In the genomic region with DNA sequence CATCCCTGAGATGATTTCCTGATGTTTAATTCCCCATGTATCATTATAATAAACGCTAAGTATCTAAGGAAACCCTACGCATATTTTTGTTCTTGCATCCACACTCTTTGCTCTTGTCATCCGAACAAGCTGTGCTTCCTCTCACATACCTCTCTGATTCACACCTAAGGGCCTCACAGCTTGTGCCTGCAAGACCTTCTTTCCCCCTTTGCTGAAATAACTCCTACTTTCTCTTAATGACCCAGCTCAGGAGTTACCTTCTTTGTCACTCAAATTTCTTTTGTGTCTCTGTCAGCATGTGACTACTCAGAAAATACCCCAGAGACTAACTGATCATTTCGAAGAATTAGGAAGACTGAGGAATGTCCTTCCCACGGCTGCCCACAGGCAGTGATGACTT, we compare ENCODE assay signal across 20 cellular contexts.
A peak's percentile ranks its signal among the peaks of the same experiment; 100 is the strongest.
DNase-seq lines count a peak whose midpoint lies in the region; ATAC-seq and TF ChIP-seq lines count a peak whose summit lies in the region.
"Had no signal": no experiment of that assay in that cellular context is flagged by ENCODE, and none has a peak within 500 bp of the region (broad histone marks: within the 10 kb centered on the region; RNA-seq: fewer than 3 reads in every experiment).

No MANE protein-coding gene starts in this region.

- no peak overlapping the region for H3K4ac ChIP-seq in H9 (ENCODE audit: low read depth, low read length)

- no peak overlapping the region for H2BK5ac ChIP-seq in H9 (ENCODE audit: insufficient read length, low read length)

- H3K4me1 Mint-ChIP-seq in H9 (peaks cover 22 to 31% of the 10 kb centered on the region in 2 experiments), WTC11 (peaks cover 26% of the 10 kb centered on the region)
- no peaks in the 10 kb centered on the region for H3K4me1 Mint-ChIP-seq in stimulated activated effector memory CD8-positive, alpha-beta T cell treated with anti-CD3 and anti-CD28 coated beads, Interleukin-12 subunit alpha, Interleukin-12 subunit beta, amount 100 ng/mL, for 72 hours
- H3K4me1 Mint-ChIP-seq: CD4-positive, CD25-positive, alpha-beta regulatory T cell; CD8-positive, alpha-beta memory T cell had no signal

- H2AFZ ChIP-seq in H9 (ENCODE audit: low read length): no peak overlapping the region

- H3K27me3 Mint-ChIP-seq in H9 (ENCODE audit: low read depth): no peaks in the 10 kb centered on the region
- H3K27me3 Mint-ChIP-seq in WTC11 (ENCODE audit: low read depth): no peaks in the 10 kb centered on the region

- H3K4me1 ChIP-seq in H9 (ENCODE audit: insufficient read depth, low read length): no peaks in the 10 kb centered on the region
- H3K4me1 ChIP-seq in right lobe of liver: peaks cover 0 to 3% (median 0%) of the 10 kb centered on the region in 4 donors
- H3K4me1 ChIP-seq in prostate gland (replicated peaks): no peaks in the 10 kb centered on the region
- H3K4me1 ChIP-seq: BE2C had no signal

- no peak overlapping the region for H3K14ac ChIP-seq in H9 (ENCODE audit: insufficient read depth, low read length)

- no peak overlapping the region for H3K4me3 Mint-ChIP-seq in H9
- no peak overlapping the region for H3K4me3 Mint-ChIP-seq in WTC11
- H3K4me3 Mint-ChIP-seq in stimulated activated effector memory CD8-positive, alpha-beta T cell treated with anti-CD3 and anti-CD28 coated beads, Interleukin-12 subunit alpha, Interleukin-12 subunit beta, amount 100 ng/mL, for 72 hours: no peak overlapping the region
- H3K4me3 Mint-ChIP-seq: CD4-positive, CD25-positive, alpha-beta regulatory T cell; CD8-positive, alpha-beta memory T cell had no signal

- H3K27ac ChIP-seq in H9 (ENCODE audit: insufficient read length, low read depth, low read length) (no peak overlapping the region), right lobe of liver (no peak overlapping the region), prostate gland (no peak overlapping the region)

- H3K4me3 ChIP-seq in right lobe of liver: no peak overlapping the region
- no peak overlapping the region for H3K4me3 ChIP-seq in prostate gland
- H3K4me3 ChIP-seq: K562 had no signal

- no peak overlapping the region for H2BK120ac ChIP-seq in H9 (ENCODE audit: low read depth, low read length, poor library complexity, severe bottlenecking)

- no peak overlapping the region for H4K5ac ChIP-seq in H9 (ENCODE audit: insufficient read length, low read depth, low read length)

- no peaks in the 10 kb centered on the region for H3K79me2 ChIP-seq in H9 (ENCODE audit: insufficient read depth, low read length)

- H3K18ac ChIP-seq in H9 (ENCODE audit: insufficient read length, low read depth, low read length): no peak overlapping the region

- DNase-seq in H9: no peak
- no peak for DNase-seq in WTC11 (ENCODE audit: low spot score)
- peak; percentile 24 for DNase-seq in iPS-NIHi11 (ENCODE audit: low spot score)
- no peak for DNase-seq in right lobe of liver
- DNase-seq in prostate gland (ENCODE audit: low spot score): no peak
- no peak for DNase-seq in stimulated activated effector memory CD8-positive, alpha-beta T cell treated with anti-CD3 and anti-CD28 coated beads, Interleukin-12 subunit alpha, Interleukin-12 subunit beta, amount 100 ng/mL, for 72 hours (ENCODE audit: low spot score in 2 of 2)
- DNase-seq: ACHN; BE2C; C1 segment of cervical spinal cord; CD4-positive, CD25-positive, alpha-beta regulatory T cell; CD8-positive, alpha-beta memory T cell; COR-L47; DMS 273 treated with DMSO at 0.1 percent for 48 hours; DMS53; DND-41; EL; GOT3; HCEC 1CT; IMR-90 had no signal

- H3K79me1 ChIP-seq in H9 (ENCODE audit: insufficient read depth, low read depth, low read length, poor library complexity, severe bottlenecking): no peaks in the 10 kb centered on the region

- H3K4me2 ChIP-seq in H9 (ENCODE audit: insufficient read depth, insufficient read length, low read length): no peak overlapping the region

- H3K56ac ChIP-seq in H9 (ENCODE audit: insufficient read length, low read depth, low read length): no peak overlapping the region

- H3K9me3 ChIP-seq in H9 (ENCODE audit: control insufficient read depth, low read depth, low read length): no peaks in the 10 kb centered on the region
- H3K9me3 ChIP-seq in right lobe of liver: no peaks in the 10 kb centered on the region
- no peaks in the 10 kb centered on the region for H3K9me3 ChIP-seq in prostate gland
- H3K9me3 ChIP-seq: BE2C had no signal

- H3K36me3 ChIP-seq in right lobe of liver (no peaks in the 10 kb centered on the region), prostate gland (no peaks in the 10 kb centered on the region)
- H3K36me3 ChIP-seq: BE2C had no signal

- no peak overlapping the region for H2BK15ac ChIP-seq in H9 (ENCODE audit: low read depth, low read length)

- no peak overlapping the region for H3K9ac ChIP-seq in H9 (ENCODE audit: extremely low read depth, insufficient read length, low read length)

- no peaks in the 10 kb centered on the region for H3K23me2 ChIP-seq in H9 (ENCODE audit: insufficient read length, low read depth, low read length, poor library complexity, severe bottlenecking)

- no peaks in the 10 kb centered on the region for H4K20me1 ChIP-seq in H9 (ENCODE audit: control insufficient read depth, insufficient read depth, insufficient read length)

- H4K8ac ChIP-seq in H9 (replicated peaks; ENCODE audit: insufficient read length, low read depth, low read length): no peak overlapping the region

- H2BK12ac ChIP-seq in H9 (ENCODE audit: insufficient read length, low read depth, low read length): no peak overlapping the region

- H3K36me3 Mint-ChIP-seq in H9 (ENCODE audit: insufficient read depth in 1 of 3, low read depth in 3 of 3): peaks cover 4 to 15% (median 5%) of the 10 kb centered on the region in 3 experiments; a peak in 5 of 7 replicates
- H3K36me3 Mint-ChIP-seq in WTC11: peaks cover 8% of the 10 kb centered on the region
- no peaks in the 10 kb centered on the region for H3K36me3 Mint-ChIP-seq in stimulated activated effector memory CD8-positive, alpha-beta T cell treated with anti-CD3 and anti-CD28 coated beads, Interleukin-12 subunit alpha, Interleukin-12 subunit beta, amount 100 ng/mL, for 72 hours
- H3K36me3 Mint-ChIP-seq: CD4-positive, CD25-positive, alpha-beta regulatory T cell; CD8-positive, alpha-beta memory T cell had no signal

- CTCF ChIA-PET in WTC11 (lab: Charles Lee): interaction anchor here (1.1 to 3.0 kb wide), 3 partner anchors 8 to 83 kb away, joined by 5 to 11 read pairs (median 7); no protein-coding TSS in a partner anchor

- intact Hi-C loops in right lobe of liver (cut with DNase I): no loop called here
- intact Hi-C loops in prostate gland (cut with DNase I): no loop called here

- H3K27me3 ChIP-seq in H9 (ENCODE audit: insufficient read depth, low read length): no peaks in the 10 kb centered on the region
- H3K27me3 ChIP-seq in right lobe of liver: no peaks in the 10 kb centered on the region
- H3K27me3 ChIP-seq in prostate gland (replicated peaks; ENCODE audit: insufficient read depth): no peaks in the 10 kb centered on the region
- H3K27me3 ChIP-seq: BE2C had no signal

- H2AK5ac ChIP-seq in H9 (ENCODE audit: insufficient read length, low read length): no peak overlapping the region

- TF ChIP-seq CTCF in H9 (conservative IDR thresholded peaks at IDR 0.05) (no peak), WTC11 (IDR thresholded peaks at IDR 0.05) (no peak), right lobe of liver (IDR thresholded peaks at IDR 0.05) (no peak), prostate gland (IDR thresholded peaks at IDR 0.05) (no peak)

- peaks cover 0 to 4% of the 10 kb centered on the region in 2 experiments; a peak in 1 of 5 replicates for H3K9me3 Mint-ChIP-seq in H9
- peaks cover 9% of the 10 kb centered on the region for H3K9me3 Mint-ChIP-seq in WTC11
- no peaks in the 10 kb centered on the region for H3K9me3 Mint-ChIP-seq in stimulated activated effector memory CD8-positive, alpha-beta T cell treated with anti-CD3 and anti-CD28 coated beads, Interleukin-12 subunit alpha, Interleukin-12 subunit beta, amount 100 ng/mL, for 72 hours

- POLR2A ChIA-PET in WTC11 (lab: Charles Lee): no interaction called here

- no peak for TF ChIP-seq POLR2A in right lobe of liver (IDR thresholded peaks at IDR 0.05)
- TF ChIP-seq POLR2A in prostate gland (IDR thresholded peaks at IDR 0.05): no peak

- H3K27ac Mint-ChIP-seq in H9 (peak overlapping the region in 2 of 3 experiments; percentile 38 to 69; a peak in 5 of 7 replicates), WTC11 (peak overlapping the region; percentile 50)
- no peak overlapping the region for H3K27ac Mint-ChIP-seq in stimulated activated effector memory CD8-positive, alpha-beta T cell treated with anti-CD3 and anti-CD28 coated beads, Interleukin-12 subunit alpha, Interleukin-12 subunit beta, amount 100 ng/mL, for 72 hours
- H3K27ac Mint-ChIP-seq: CD8-positive, alpha-beta memory T cell had no signal

- H3T11ph ChIP-seq in H9 (ENCODE audit: low read length): no peak overlapping the region

- no peak overlapping the region for H2BK20ac ChIP-seq in H9 (ENCODE audit: low read depth, low read length, poor library complexity, severe bottlenecking)

- H3K23ac ChIP-seq in H9 (ENCODE audit: insufficient read length, low read depth, low read length): no peak overlapping the region

- no CpG with 5 or more reads among the region's 5 CpGs for WGBS in H9 (ENCODE audit: extremely low coverage, insufficient read length, low lambda C conversion rate)
- WGBS in right lobe of liver (ENCODE audit: insufficient coverage, low coverage, low lambda C conversion rate, missing lambda C conversion rate): 90% methylated on average over 5 of the region's 5 CpGs
- 93% methylated on average over 5 of the region's 5 CpGs for WGBS in prostate gland

- ATAC-seq in WTC11: peak; percentile 88
- no peak for ATAC-seq in right lobe of liver
- ATAC-seq in stimulated activated effector memory CD8-positive, alpha-beta T cell treated with anti-CD3 and anti-CD28 coated beads, Interleukin-12 subunit alpha, Interleukin-12 subunit beta, amount 100 ng/mL, for 72 hours: no peak
- ATAC-seq: K562 had no signal

- no peak overlapping the region for H4K91ac ChIP-seq in H9 (ENCODE audit: insufficient read length, low read depth, low read length)

TF ChIP-seq in WTC11, 78 proteins besides CTCF, POLR2A, EP300 and RAD21:
- TF ChIP-seq GRHL2 (CRISPR knock-in tag; IDR thresholded peaks at IDR 0.05; ENCODE audit: insufficient replicate concordance, severe bottlenecking) (no peak), ZNF416 (CRISPR knock-in tag; IDR thresholded peaks at IDR 0.05) (peak; percentile 72; the same call in 1 of the 2 replicates)
TF ChIP-seq in WTC11: peak in this region for 1.
